15 cellular contexts compared by ENCODE assay signal in the genomic region with DNA sequence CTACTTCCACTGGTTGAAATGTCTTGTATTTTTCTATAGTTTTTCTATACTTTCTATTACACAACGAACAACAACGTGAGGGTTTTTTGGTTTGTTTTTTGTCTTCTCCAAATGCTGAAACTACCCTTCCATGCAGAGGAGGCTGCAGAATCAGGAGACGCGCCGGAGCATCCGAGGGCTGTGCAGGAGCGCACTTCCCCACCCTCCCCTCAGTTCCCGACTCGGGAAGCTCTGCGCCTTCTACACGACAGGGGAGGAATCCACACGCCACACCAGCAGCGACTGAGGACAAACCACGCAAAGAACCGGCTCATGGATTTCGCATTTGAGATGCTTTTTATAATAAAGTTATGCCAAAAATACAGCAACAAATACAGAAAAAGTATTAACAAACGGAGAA.
"Had no signal": no experiment of that assay in that cellular context is flagged by ENCODE, and none has a peak within 500 bp of the region (broad histone marks: within the 10 kb centered on the region; RNA-seq: fewer than 3 reads in every experiment).

No MANE protein-coding gene starts in this region.

- H3K27me3 Mint-ChIP-seq: activated CD4-positive, alpha-beta T cell treated with anti-CD3 and anti-CD28 coated beads, Interleukin-2, amount 10 ng/mL, durations not matched to agents 24 days and 14 days; activated T-cell treated with anti-CD3 and anti-CD28 coated beads, Interleukin-2, amount 50 U/mL, for 24 hours had no signal

- DNase-seq: activated CD4-positive, alpha-beta T cell treated with anti-CD3 and anti-CD28 coated beads, Interleukin-2, amount 10 ng/mL, durations not matched to agents 24 days and 14 days; activated CD4-positive, CD25-positive, alpha-beta regulatory T cell; activated effector memory CD4-positive, alpha-beta T cell treated with Interleukin-2 at 50 U/mL for 16 hours; activated T-cell treated with anti-CD3 and anti-CD28 coated beads, Interleukin-2, amount 50 U/mL, for 24 hours; central memory CD4-positive, alpha-beta T cell; effector CD4-positive, alpha-beta T cell; foreskin fibroblast; glutamatergic neuron; kidney glomerular epithelial cell; stimulated activated naive CD4-positive, alpha-beta T cell treated with Interleukin-2 at 50 U/mL for 16 hours; transverse colon had no signal

- H3K27me3 ChIP-seq: transverse colon had no signal

- H3K4me1 Mint-ChIP-seq: mesothelial cell of epicardium had no signal

- H3K9me3 ChIP-seq: transverse colon had no signal

- H3K9me3 Mint-ChIP-seq: activated CD4-positive, alpha-beta T cell treated with anti-CD3 and anti-CD28 coated beads, Interleukin-2, amount 10 ng/mL, durations not matched to agents 24 days and 14 days; activated naive CD4-positive, alpha-beta T cell treated with anti-CD3 and anti-CD28 coated beads, Interleukin-2, amount 50 U/mL, for 72 hours; activated T-cell treated with anti-CD3 and anti-CD28 coated beads, Interleukin-2, amount 50 U/mL, for 24 hours; mesothelial cell of epicardium had no signal

- H3K27ac Mint-ChIP-seq: activated CD4-positive, alpha-beta T cell treated with anti-CD3 and anti-CD28 coated beads, Interleukin-2, amount 10 ng/mL, durations not matched to agents 24 days and 14 days; mesothelial cell of epicardium had no signal

- H3K4me3 Mint-ChIP-seq: activated CD4-positive, alpha-beta T cell treated with anti-CD3 and anti-CD28 coated beads, Interleukin-2, amount 10 ng/mL, durations not matched to agents 24 days and 14 days; activated T-cell treated with anti-CD3 and anti-CD28 coated beads, Interleukin-2, amount 50 U/mL, for 24 hours; mesothelial cell of epicardium had no signal

- H3K27ac ChIP-seq: coronary artery, parathyroid adenoma, transverse colon had no signal

- H3K4me1 ChIP-seq: transverse colon had no signal

- H3K4me3 ChIP-seq: coronary artery, transverse colon had no signal
